ENCODE assay signal across 8 cellular contexts in the genomic region with DNA sequence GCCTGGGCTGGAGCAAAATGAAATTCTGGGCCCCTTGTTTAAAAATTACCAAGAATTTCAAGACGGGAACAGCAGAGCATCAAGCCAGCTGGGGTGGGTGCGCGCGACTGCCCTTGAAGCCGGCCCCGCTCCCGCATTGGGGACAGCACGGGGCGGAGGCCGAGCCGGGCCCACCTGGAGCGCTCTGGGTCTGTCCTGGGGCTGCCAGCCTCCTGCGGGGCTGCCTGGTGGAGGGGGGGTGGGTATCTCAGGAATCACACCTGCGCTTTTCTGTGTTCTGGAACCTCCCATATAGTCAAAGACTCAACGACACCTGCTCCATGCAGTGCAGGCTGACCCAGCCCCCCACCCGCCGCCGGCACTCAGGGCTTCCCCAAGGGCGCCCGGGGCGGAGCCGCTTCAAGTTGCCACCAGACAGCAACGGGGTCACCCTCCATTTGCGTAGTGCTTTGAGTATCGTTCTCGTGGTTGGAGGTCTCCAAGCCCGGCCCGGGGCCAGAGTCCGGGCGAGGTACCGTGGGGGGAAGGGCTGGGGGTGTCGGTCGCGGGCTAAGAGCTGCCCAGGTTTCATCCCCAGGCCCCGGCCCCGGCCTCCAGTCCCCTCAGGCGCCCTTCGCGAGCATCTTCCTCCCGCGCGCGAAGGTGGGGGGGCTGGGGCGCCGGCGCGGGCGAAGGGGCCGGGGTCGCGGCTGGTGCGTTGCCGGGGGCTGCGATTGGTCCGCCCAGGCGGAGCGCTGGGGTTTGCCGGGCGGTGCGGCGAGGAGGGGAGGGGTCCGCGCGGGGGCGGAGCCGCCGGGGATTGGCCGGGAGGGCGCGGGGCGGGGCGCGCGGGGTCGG. TPM values are rescaled to one million over a fixed set of nuclear protein-coding genes. Genes with fewer than 3 reads are reported as not detected.
DNase-seq lines count a peak whose midpoint lies in the region; ATAC-seq and TF ChIP-seq lines count a peak whose summit lies in the region.

No MANE protein-coding gene starts in this region.

- intact Hi-C loops in ascending aorta (cut with DNase I) = loop anchor here (1.0 to 10.0 kb wide), 5 partner anchors 63 to 916 kb away; partner anchors contain the start of genes AP2A2, CHID1 and CTSD

- no peak overlapping the region for H2BK5ac ChIP-seq in mesendoderm (ENCODE audit: low read length)

- ATAC-seq in HG02870 (IDR thresholded peaks at IDR 0.05; ENCODE audit: unreplicated experiment) = no peak

- H3K9ac ChIP-seq in mesendoderm (ENCODE audit: low read length) = peak overlapping the region; percentile 60

- peak overlapping the region; percentile 42 for H3K56ac ChIP-seq in mesendoderm (ENCODE audit: low read length)

- H3K9me3 ChIP-seq in DOHH2 (ENCODE audit: control insufficient read depth, insufficient read depth, low read length) (no peaks in the 10 kb centered on the region), ascending aorta (no peaks in the 10 kb centered on the region)

- WGBS in mesendoderm (ENCODE audit: extremely low coverage, insufficient coverage, low lambda C conversion rate) = no CpG with 5 or more reads among the region's 75 CpGs

- no peaks in the 10 kb centered on the region for H3K36me3 ChIP-seq in DOHH2 (ENCODE audit: control insufficient read depth, low read length)
- no peaks in the 10 kb centered on the region for H3K36me3 ChIP-seq in ascending aorta
- no peaks in the 10 kb centered on the region for H3K36me3 ChIP-seq in mesendoderm (ENCODE audit: control insufficient read depth, insufficient read depth, low read length)

- no peak overlapping the region for H3K18ac ChIP-seq in mesendoderm (ENCODE audit: low read length)

- no peak overlapping the region for H2AK5ac ChIP-seq in mesendoderm (ENCODE audit: low read length)

- H3K4me1 ChIP-seq in DOHH2 (ENCODE audit: control insufficient read depth, low read length) = peaks cover 22% of the 10 kb centered on the region
- H3K4me1 ChIP-seq in ascending aorta = peaks cover 26 to 37% of the 10 kb centered on the region in 2 donors
- peaks cover 4% of the 10 kb centered on the region for H3K4me1 ChIP-seq in mesendoderm (ENCODE audit: control insufficient read depth, low read depth, low read length)

- no peak overlapping the region for H3K23ac ChIP-seq in mesendoderm (ENCODE audit: low read length)

- H4K20me1 ChIP-seq in DOHH2 (ENCODE audit: control insufficient read depth, insufficient read depth, low read depth, low read length) = peaks cover 4% of the 10 kb centered on the region; the same call in 1 of the 2 replicates

- H3K27me3 ChIP-seq in DOHH2 (ENCODE audit: control insufficient read depth, low read length) (peaks cover 19% of the 10 kb centered on the region), ascending aorta (no peaks in the 10 kb centered on the region), mesendoderm (ENCODE audit: insufficient read depth, low read length, poor library complexity) (no peaks in the 10 kb centered on the region)

- peak overlapping the region; percentile 67 for H3K4me3 ChIP-seq in DOHH2 (ENCODE audit: low read length)
- H3K4me3 ChIP-seq in ascending aorta = peak overlapping the region; percentile 55 to 71
- no peak overlapping the region for H3K4me3 ChIP-seq in mesendoderm (ENCODE audit: low read length)

- no peaks in the 10 kb centered on the region for H3F3A ChIP-seq in DOHH2 (ENCODE audit: control insufficient read depth, insufficient read depth)

- no peak overlapping the region for H2BK120ac ChIP-seq in mesendoderm (ENCODE audit: low read depth, low read length)

- H4K5ac ChIP-seq in mesendoderm (ENCODE audit: low read length) = no peak overlapping the region

- H3K79me1 ChIP-seq in mesendoderm (ENCODE audit: low read length) = no peaks in the 10 kb centered on the region

- H3K79me2 ChIP-seq in DOHH2 (ENCODE audit: control insufficient read depth, low read length) (no peaks in the 10 kb centered on the region), mesendoderm (ENCODE audit: control insufficient read depth, insufficient read depth, low read length) (no peaks in the 10 kb centered on the region)

- H2BK15ac ChIP-seq in mesendoderm (replicated peaks; ENCODE audit: low read depth) = no peak overlapping the region

- DNase-seq in NCI-H146 (lab: John Stamatoyannopoulos, UW) = peak; percentile 82
- DNase-seq in ascending aorta (ENCODE audit: low spot score in 2 of 2) = no peak
- no peak for DNase-seq in mesendoderm
- no peak for DNase-seq in CD1c-positive myeloid dendritic cell (ENCODE audit: extremely low spot score)
- no peak for DNase-seq in UCSD-AML1 (lab: John Stamatoyannopoulos, UW; ENCODE audit: unreplicated experiment)
- no peak for DNase-seq in NOMO-1 (lab: John Stamatoyannopoulos, UW; ENCODE audit: unreplicated experiment in 2 of 2)

- no peak overlapping the region for H3K27ac ChIP-seq in DOHH2 (ENCODE audit: low read depth, low read length)
- H3K27ac ChIP-seq in ascending aorta = no peak overlapping the region
- H3K27ac ChIP-seq in mesendoderm (ENCODE audit: low read depth, low read length) = no peak overlapping the region

- H4K8ac ChIP-seq in mesendoderm (ENCODE audit: low read depth, low read length) = no peak overlapping the region

- H3K9me2 ChIP-seq in DOHH2 (replicated peaks; ENCODE audit: control insufficient read depth, low read length) = no peaks in the 10 kb centered on the region

- H3K4me2 ChIP-seq in DOHH2 (ENCODE audit: low read length) (peak overlapping the region; percentile 82), mesendoderm (ENCODE audit: low read length) (peak overlapping the region; percentile 77)

- H3K4ac ChIP-seq in mesendoderm (ENCODE audit: low read depth, low read length) = no peak overlapping the region

- no peak for TF ChIP-seq CTCF in DOHH2 (IDR thresholded peaks at IDR 0.05; ENCODE audit: low read depth, low read length, poor library complexity, severe bottlenecking)
- TF ChIP-seq CTCF in ascending aorta (IDR thresholded peaks at IDR 0.05) = no peak

RNA-seq across cellular contexts. Expression of gene TSPAN4, which starts 6.6 kb away (rescaled TPM):
- total RNA-seq in ascending aorta = 252 TPM
- polyA plus RNA-seq in mesendoderm (2013, experiment 1 of 2) = 20.6 TPM
- 19.9 TPM for polyA plus RNA-seq in mesendoderm (2013, experiment 2 of 2)

RNA-seq across cellular contexts. Expression of gene POLR2L, which starts 6.9 kb away (rescaled TPM):
- 141 TPM for total RNA-seq in ascending aorta
- polyA plus RNA-seq in mesendoderm (2013, experiment 1 of 2) = 270 TPM
- polyA plus RNA-seq in mesendoderm (2013, experiment 2 of 2) = 276 TPM

RNA-seq across cellular contexts. Expression of gene CD151, which starts 16.5 kb away (rescaled TPM):
- 898 TPM for total RNA-seq in ascending aorta
- 58.7 TPM for polyA plus RNA-seq in mesendoderm (2013, experiment 1 of 2)
- polyA plus RNA-seq in mesendoderm (2013, experiment 2 of 2) = 55.5 TPM

RNA-seq across cellular contexts. Expression of gene CRACR2B, which starts 21.5 kb away (rescaled TPM):
- total RNA-seq in ascending aorta = 20.5 TPM
- polyA plus RNA-seq in mesendoderm (2013, experiment 1 of 2) = 5.0 TPM
- 4.8 TPM for polyA plus RNA-seq in mesendoderm (2013, experiment 2 of 2)

RNA-seq across cellular contexts. Expression of gene PNPLA2, which starts 30.5 kb away (rescaled TPM):
- total RNA-seq in ascending aorta = 214 TPM
- polyA plus RNA-seq in mesendoderm (2013, experiment 1 of 2) = 25.3 TPM
- polyA plus RNA-seq in mesendoderm (2013, experiment 2 of 2) = 26.5 TPM
